Comparison of ENCODE assay signal across 12 cellular contexts in genomic region chr10:102122450-102122849, GRCh38. TPM values are rescaled to one million over a fixed set of nuclear protein-coding genes. Genes with fewer than 3 reads are reported as not detected.
DNase-seq lines count a peak whose midpoint lies in the region; ATAC-seq and TF ChIP-seq lines count a peak whose summit lies in the region.
"Had no signal": no experiment of that assay in that cellular context is flagged by ENCODE, and none has a peak within 500 bp of the region (broad histone marks: within the 10 kb centered on the region; RNA-seq: fewer than 3 reads in every experiment).

No MANE protein-coding gene starts in this region.

- no peak for TF ChIP-seq POLR2A in prostate gland (IDR thresholded peaks at IDR 0.05)

- H3K36me3 ChIP-seq in A673 (ENCODE audit: insufficient read depth, low read length, poor library complexity, severe bottlenecking) (no peaks in the 10 kb centered on the region), HUES48 (ENCODE audit: control insufficient read depth, insufficient read depth, low read length) (no peaks in the 10 kb centered on the region), prostate gland (no peaks in the 10 kb centered on the region), PC-9 (ENCODE audit: low read depth) (no peaks in the 10 kb centered on the region)

- 98% methylated on average over 1 of the region's 1 CpG for WGBS in right cardiac atrium
- 100% methylated on average over 1 of the region's 1 CpG for WGBS in prostate gland

- H4K20me1 ChIP-seq in PC-9 (ENCODE audit: insufficient read depth) = no peaks in the 10 kb centered on the region

- H3K9me3 ChIP-seq in A673 (ENCODE audit: low read depth, low read length, poor library complexity, severe bottlenecking) (no peaks in the 10 kb centered on the region), HUES48 (ENCODE audit: control insufficient read depth, insufficient read depth, low read length) (no peaks in the 10 kb centered on the region), right cardiac atrium (ENCODE audit: control insufficient read depth, low read length) (no peaks in the 10 kb centered on the region), prostate gland (no peaks in the 10 kb centered on the region), PC-9 (ENCODE audit: insufficient read depth, low read depth) (no peaks in the 10 kb centered on the region)
- H3K9me3 ChIP-seq: mucosa of descending colon had no signal

- H3K4me2 ChIP-seq in PC-9 = no peak overlapping the region

- H2AFZ ChIP-seq in PC-9 = no peak overlapping the region

- H3K4me3 ChIP-seq in A673 (ENCODE audit: low read depth, low read length, poor library complexity, severe bottlenecking) = no peak overlapping the region
- peak overlapping the region; percentile 81 for H3K4me3 ChIP-seq in HUES48 (ENCODE audit: low read depth, low read length)
- H3K4me3 ChIP-seq in right cardiac atrium (ENCODE audit: low read length) = no peak overlapping the region
- no peak overlapping the region for H3K4me3 ChIP-seq in prostate gland
- no peak overlapping the region for H3K4me3 ChIP-seq in PC-9
- H3K4me3 ChIP-seq: mucosa of descending colon had no signal

- peak overlapping the region; percentile 55 for H3K27ac ChIP-seq in A673 (ENCODE audit: low read depth, low read length, poor library complexity, severe bottlenecking)
- peak overlapping the region; percentile 88 for H3K27ac ChIP-seq in HUES48 (ENCODE audit: low read depth, low read length)
- peak overlapping the region; percentile 95 for H3K27ac ChIP-seq in right cardiac atrium (ENCODE audit: low read length)
- H3K27ac ChIP-seq in prostate gland = peak overlapping the region; percentile 92 to 96
- H3K27ac ChIP-seq in PC-9 = no peak overlapping the region

- H3F3A ChIP-seq in PC-9 (ENCODE audit: insufficient read depth, low read depth) = 0 out of 2 replicates have a peak, but pooled peaks cover under 1% of the 10 kb centered on the region

- CTCF ChIA-PET in A673 (lab: Charles Lee) (no interaction called here), PC-9 (lab: Charles Lee) (interaction anchor here (0.6 kb wide), 1 partner anchor 300 kb away, joined by 7 read pairs; no protein-coding TSS in a partner anchor)

- H3K9me2 ChIP-seq in PC-9 (ENCODE audit: insufficient read depth) = no peaks in the 10 kb centered on the region

- H3K27me3 ChIP-seq in A673 (replicated peaks; ENCODE audit: insufficient read depth, low read depth, low read length, poor library complexity) = no peaks in the 10 kb centered on the region
- H3K27me3 ChIP-seq in HUES48 (ENCODE audit: control insufficient read depth, insufficient read depth, low read length) = no peaks in the 10 kb centered on the region
- no peaks in the 10 kb centered on the region for H3K27me3 ChIP-seq in right cardiac atrium (ENCODE audit: control insufficient read depth, insufficient read depth)
- no peaks in the 10 kb centered on the region for H3K27me3 ChIP-seq in prostate gland (replicated peaks; ENCODE audit: insufficient read depth)
- H3K27me3 ChIP-seq in PC-9 (ENCODE audit: insufficient read depth, low read depth) = no peaks in the 10 kb centered on the region

- no peak for ATAC-seq in right cardiac atrium
- ATAC-seq in stimulated activated naive CD8-positive, alpha-beta T cell treated with anti-CD3 and anti-CD28 coated beads, Interleukin-15, Interleukin-2, amounts not matched to agents 100 U/mL and 50 U/mL, for 24 hours = no peak
- ATAC-seq in HG03520 (IDR thresholded peaks at IDR 0.05; ENCODE audit: unreplicated experiment) = no peak
- no peak for ATAC-seq in sciatic nerve
- ATAC-seq: activated CD8-positive, alpha-beta T cell treated with anti-CD3 and anti-CD28 coated beads, Interleukin-2, amount 10 ng/mL, durations not matched to agents 7 days and 5 days; mucosa of descending colon had no signal

- H3K9ac ChIP-seq in HUES48 (ENCODE audit: low read depth, low read length) = 0 out of 2 replicates have a peak overlapping the region, but pooled peaks have one; percentile 28

- intact Hi-C loops in A673 (cut with micrococcal nuclease; ENCODE audit: unreplicated experiment) = no loop called here
- intact Hi-C loops in right cardiac atrium (cut with DNase I) = no loop called here
- intact Hi-C loops in prostate gland (cut with DNase I) = no loop called here
- intact Hi-C loops in sciatic nerve (cut with DNase I) = no loop called here
- intact Hi-C loops in PC-9 (cut with micrococcal nuclease; ENCODE audit: unreplicated experiment) = no loop called here

- no peak for DNase-seq in A673 (ENCODE audit: low spot score)
- DNase-seq in right cardiac atrium = peak in 1 of 3 donors; percentile 18
- no peak for DNase-seq in prostate gland (ENCODE audit: low spot score)
- no peak for DNase-seq in stimulated activated naive CD8-positive, alpha-beta T cell treated with anti-CD3 and anti-CD28 coated beads, Interleukin-15, Interleukin-2, amounts not matched to agents 100 U/mL and 50 U/mL, for 24 hours
- no peak for DNase-seq in sciatic nerve (ENCODE audit: low spot score)
- DNase-seq in PC-9 = no peak
- DNase-seq: activated CD8-positive, alpha-beta T cell treated with anti-CD3 and anti-CD28 coated beads, Interleukin-2, amount 10 ng/mL, durations not matched to agents 7 days and 5 days; activated naive CD4-positive, alpha-beta T cell treated with anti-CD3 and anti-CD28 coated beads for 36 hours; NCI-H2029 had no signal

- H3K4me1 ChIP-seq in A673 (ENCODE audit: insufficient read depth, low read length, poor library complexity, severe bottlenecking) (peaks cover 36% of the 10 kb centered on the region), HUES48 (ENCODE audit: control insufficient read depth, insufficient read depth, low read length) (peaks cover 34% of the 10 kb centered on the region), right cardiac atrium (ENCODE audit: control insufficient read depth, insufficient read depth, low read length) (peaks cover 5% of the 10 kb centered on the region), prostate gland (replicated peaks) (peaks cover 17% of the 10 kb centered on the region), PC-9 (replicated peaks; ENCODE audit: insufficient read depth) (peaks cover under 1% of the 10 kb centered on the region; the same call in 1 of the 2 replicates)

- TF ChIP-seq CTCF in A673 (conservative IDR thresholded peaks at IDR 0.05; ENCODE audit: low read depth, low read length) (no peak), prostate gland (IDR thresholded peaks at IDR 0.05) (no peak), PC-9 (conservative IDR thresholded peaks at IDR 0.05) (no peak)

- BruUV-seq in A673 (replicated peaks; lab: Mats Ljungman, UMichigan) (no TSS peak), PC-9 (replicated peaks; lab: Mats Ljungman, UMichigan) (no TSS peak)

- POLR2A ChIA-PET in A673 (lab: Charles Lee; ENCODE audit: low non-redundant PET) = no interaction called here
- POLR2A ChIA-PET in PC-9 (lab: Charles Lee; ENCODE audit: unreplicated experiment) = interaction anchor here (0.6 kb wide), 1 partner anchor 10 kb away, joined by 3 read pairs; no protein-coding TSS in a partner anchor

- H3K79me2 ChIP-seq in PC-9 (ENCODE audit: low read depth) = no peaks in the 10 kb centered on the region

RNA-seq across cellular contexts. Expression of gene LDB1, which starts 2.3 kb away (rescaled TPM):
- total RNA-seq in A673 (2021) (78.5 and 82.4 TPM in 2 replicates), right cardiac atrium (10 to 100 TPM; 48.7 to 90.9 (median 70.3) TPM), prostate gland (10 to 100 TPM; 55.0 to 91.5 TPM), sciatic nerve (64.3 TPM), PC-9 (2021) (31.2 and 38.5 TPM in 2 replicates)
- polyA plus RNA-seq in right cardiac atrium = 45.5 TPM

RNA-seq across cellular contexts. Expression of gene PPRC1, which starts 10.4 kb away (rescaled TPM):
- total RNA-seq in A673 (2021) = 93.8 and 103 TPM in 2 replicates
- total RNA-seq in right cardiac atrium = 10 to 100 TPM; 12.7 to 28.3 (median 15.3) TPM
- polyA plus RNA-seq in right cardiac atrium = 11.6 TPM
- 10 to 100 TPM; 19.8 to 24.4 TPM for total RNA-seq in prostate gland
- total RNA-seq in sciatic nerve = 45.6 TPM
- total RNA-seq in PC-9 (2021) = 22.9 and 25.1 TPM in 2 replicates

RNA-seq across cellular contexts. Expression of gene NOLC1, which starts 29.7 kb away (rescaled TPM):
- total RNA-seq in A673 (2021) (194 and 225 TPM in 2 replicates), right cardiac atrium (10 to 100 TPM; 28.8 to 38.0 (median 31.7) TPM), prostate gland (10 to 100 TPM; 50.3 to 67.9 TPM), sciatic nerve (46.7 TPM), PC-9 (2021) (58.3 and 59.5 TPM in 2 replicates)
- 18.4 TPM for polyA plus RNA-seq in right cardiac atrium

RNA-seq across cellular contexts. Expression of gene HPS6, which starts 57.3 kb away (rescaled TPM):
- total RNA-seq in A673 (2021) (12.6 and 15.7 TPM in 2 replicates), right cardiac atrium (10 to 100 TPM; 10.5 to 12.0 (median 11.1) TPM), prostate gland (10 to 100 TPM; 26.1 to 35.9 TPM), sciatic nerve (14.0 TPM), PC-9 (2021) (12.5 and 16.9 TPM in 2 replicates)
- polyA plus RNA-seq in right cardiac atrium = 8.6 TPM
